ENCODE assay signal across 32 cellular contexts in genomic region chr3:152540120-152540519, GRCh38.
"Had no signal": no experiment of that assay in that cellular context is flagged by ENCODE, and none has a peak within 500 bp of the region (broad histone marks: within the 10 kb centered on the region; RNA-seq: fewer than 3 reads in every experiment).

No MANE protein-coding gene starts in this region.

- H3K27me3 ChIP-seq: MG63 had no signal

- DNase-seq: MG63, MM.1S, NCI-H1048, NCI-H1092, NCI-H1092 treated with DMSO at 0.1 percent for 48 hours, NCI-H1105, NCI-H1105 treated with DMSO at 0.1 percent for 48 hours, NCI-H1417, NCI-H1417 treated with DMSO at 0.1 percent for 48 hours, NCI-H1436, NCI-H1436 treated with DMSO at 0.1 percent for 48 hours, NCI-H146, NCI-H1694, NCI-H1694 treated with DMSO at 0.1 percent for 48 hours, NCI-H187, NCI-H187 treated with DMSO at 0.1 percent for 48 hours, NCI-H1930, NCI-H2029, NCI-H2029 treated with DMSO at 0.1 percent for 48 hours, NCI-H2081, NCI-H2081 treated with DMSO at 0.1 percent for 48 hours, NCI-H2107, NCI-H2171, NCI-H2171 treated with DMSO at 0.1 percent for 48 hours, NCI-H2227 treated with DMSO at 0.1 percent for 48 hours, NCI-H226, NCI-H345, NCI-H446, NCI-H446 treated with DMSO at 0.1 percent for 48 hours, NCI-H510A, NCI-H510A treated with DMSO at 0.1 percent for 48 hours had no signal

- H3K36me3 ChIP-seq: MG63 had no signal

- H3K4me3 ChIP-seq: MG63 had no signal

- H3K4me2 ChIP-seq: KMS-11 had no signal

- H3K27ac ChIP-seq: KMS-11 had no signal

- H3K9ac ChIP-seq: KMS-11 had no signal
